ENCODE assay signal across 8 cellular contexts in the genomic region with DNA sequence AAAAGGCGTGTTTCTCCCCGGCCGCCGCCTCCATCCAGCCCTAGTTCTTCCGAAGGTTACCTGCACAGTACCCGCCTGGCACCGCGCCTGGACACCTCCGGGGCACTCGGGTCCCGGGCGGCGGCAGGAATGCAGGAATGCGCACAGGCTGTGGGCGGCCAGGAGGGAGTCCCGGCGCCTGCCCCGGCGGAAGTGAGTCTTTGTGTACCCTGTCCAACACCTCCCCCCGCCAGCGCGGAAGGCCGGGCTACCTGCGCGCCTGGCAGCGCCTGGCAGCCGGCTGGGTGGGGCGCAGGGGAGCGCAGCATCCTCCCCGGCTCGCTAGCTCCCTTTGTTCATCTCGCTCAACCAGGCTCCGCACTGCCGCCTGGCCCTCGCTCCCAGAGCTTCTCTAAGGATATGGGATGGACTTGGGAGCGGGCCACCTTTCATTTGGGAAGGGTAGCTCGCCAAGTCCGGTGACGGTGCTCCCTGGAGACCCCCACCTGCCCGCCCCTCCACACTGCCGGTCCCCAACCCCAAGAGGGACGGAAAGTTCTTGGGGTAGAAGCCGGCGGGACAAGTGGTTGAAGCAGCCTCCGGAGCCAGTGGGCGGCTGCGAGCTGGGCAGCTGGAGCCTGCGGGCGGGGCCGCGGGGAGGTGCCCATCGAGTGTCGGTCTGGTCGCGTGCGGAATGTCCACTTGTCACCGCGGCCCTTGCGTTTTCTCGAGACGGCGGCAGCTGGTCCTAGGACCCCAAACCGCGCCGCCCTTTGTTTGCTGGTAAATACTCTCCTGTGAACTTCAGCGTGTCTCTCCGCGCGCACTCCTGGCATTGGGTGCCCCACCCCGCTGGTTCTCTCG. TPM values are rescaled to one million over a fixed set of nuclear protein-coding genes. Genes with fewer than 3 reads are reported as not detected.
DNase-seq lines count a peak whose midpoint lies in the region; ATAC-seq lines count a peak whose summit lies in the region.

No MANE protein-coding gene starts in this region.

- no peaks in the 10 kb centered on the region for H3K36me3 ChIP-seq in H7 (replicated peaks; ENCODE audit: control insufficient read depth, insufficient read depth, low read length)

- DNase-seq in H7 (peak; percentile 81), SK-N-DZ (ENCODE audit: low spot score) (peak; percentile 71), hippocampal formation (lab: John Stamatoyannopoulos, UW) (peak; percentile 27 to 39), skeletal muscle cell (ENCODE audit: low read depth) (no peak), H4 (ENCODE audit: low spot score) (no peak)

- peaks cover 26% of the 10 kb centered on the region for H3K27me3 ChIP-seq in H7 (ENCODE audit: control insufficient read depth, insufficient read depth, low read length)

- ATAC-seq in GM18868 (IDR thresholded peaks at IDR 0.05; ENCODE audit: unreplicated experiment) (no peak), GM21367 (IDR thresholded peaks at IDR 0.05; ENCODE audit: unreplicated experiment) (no peak), GM18867 (IDR thresholded peaks at IDR 0.05; ENCODE audit: unreplicated experiment) (no peak)

- peak overlapping the region; percentile 69 for H3K4me3 ChIP-seq in H7 (ENCODE audit: insufficient read depth, low read depth, low read length)
- peak overlapping the region; percentile 55 for H3K4me3 ChIP-seq in skeletal muscle cell (ENCODE audit: low read depth, low read length)

RNA-seq across cellular contexts. Expression of gene ST6GAL2, which starts 1.2 kb away (rescaled TPM):
- total RNA-seq in H7 (2014; rRNA removed; shearing (Covaris generic)), result 13.1 and 14.3 TPM in 2 replicates
- 18.7 and 22.5 TPM in 2 replicates for polyA plus RNA-seq in SK-N-DZ (2014; cell fraction: cytosol; rRNA removed)
- 15.9 and 21.2 TPM in 2 replicates for polyA plus RNA-seq in SK-N-DZ (2014; cell fraction: nucleus; rRNA removed)
- 0.21 and 0.37 TPM in 2 replicates for total RNA-seq in H4 (2014; rRNA removed; shearing (Covaris generic))

Comparison
In these comparisons a context has a peak if more than half of its experiments do, and no peak if none do; other contexts are left out.
1. DNase-seq: peak in H7 (single experiment), SK-N-DZ (single experiment) and hippocampal formation (2 of 2); none in skeletal muscle cell (single experiment) and H4 (single experiment).
2. RNA of gene ST6GAL2, which starts 1.2 kb away (total RNA-seq): 13.1 to 14.3 TPM in H7; 0.21 to 0.37 TPM in H4; every median in the first group is over 10 times any median in the second.